In genomic region chr13:98406971-98407370, GRCh38 we compare ENCODE assay signal across 18 cellular contexts.
DNase-seq lines count a peak whose midpoint lies in the region; ATAC-seq and TF ChIP-seq lines count a peak whose summit lies in the region.
"Had no signal": no experiment of that assay in that cellular context is flagged by ENCODE, and none has a peak within 500 bp of the region (broad histone marks: within the 10 kb centered on the region; RNA-seq: fewer than 3 reads in every experiment).

No MANE protein-coding gene starts in this region.

- 95% methylated on average over 9 of the region's 9 CpGs for WGBS in endodermal cell (ENCODE audit: insufficient coverage in 1 of 2, insufficient read length in 1 of 2), 2 experiments
- WGBS in aorta, 2 donors = 95 to 96% methylated on average over 9 of the region's 9 CpGs
- 94 to 98% methylated on average over 9 of the region's 9 CpGs for WGBS in testis, 2 donors

- TF ChIP-seq CTCF in endodermal cell (conservative IDR thresholded peaks at IDR 0.05) (no peak), type B pancreatic cell (conservative IDR thresholded peaks at IDR 0.05) (no peak), testis (IDR thresholded peaks at IDR 0.05) (no peak)

- H3K27me3 Mint-ChIP-seq in endodermal cell (ENCODE audit: insufficient read depth) (no peaks in the 10 kb centered on the region), type B pancreatic cell (no peaks in the 10 kb centered on the region)

- H3K36me3 Mint-ChIP-seq in endodermal cell (ENCODE audit: low read depth) (peaks cover 64% of the 10 kb centered on the region), type B pancreatic cell (peaks cover 39% of the 10 kb centered on the region)
- H3K36me3 Mint-ChIP-seq: CD8-positive, alpha-beta T cell had no signal

- no peak for ATAC-seq in aorta (ENCODE audit: low FRiP score)
- ATAC-seq: CD8-positive, alpha-beta T cell had no signal

- H3K4me1 Mint-ChIP-seq in endodermal cell (peaks cover 6% of the 10 kb centered on the region), type B pancreatic cell (ENCODE audit: unreplicated experiment) (peaks cover 38% of the 10 kb centered on the region)

- no peaks in the 10 kb centered on the region for H3K9me3 ChIP-seq in endodermal cell (ENCODE audit: control insufficient read depth, low read length)
- no peaks in the 10 kb centered on the region for H3K9me3 ChIP-seq in MG63
- no peaks in the 10 kb centered on the region for H3K9me3 ChIP-seq in aorta (ENCODE audit: control insufficient read depth, low read length)
- no peaks in the 10 kb centered on the region for H3K9me3 ChIP-seq in testis
- H3K9me3 ChIP-seq: SJCRH30 had no signal

- H3K9ac ChIP-seq in endodermal cell (ENCODE audit: extremely low read depth, low read length, poor library complexity, severe bottlenecking) = no peak overlapping the region

- H3K4me1 ChIP-seq in endodermal cell (ENCODE audit: control insufficient read depth, insufficient read depth, low read length) (no peaks in the 10 kb centered on the region), aorta (ENCODE audit: control insufficient read depth in 1 of 2, insufficient read depth in 2 of 2, low read length in 2 of 2) (no peaks in the 10 kb centered on the region), testis (no peaks in the 10 kb centered on the region)
- H3K4me1 ChIP-seq: SJCRH30 had no signal

- intact Hi-C loops in aorta (cut with DNase I) = no loop called here
- intact Hi-C loops in testis (cut with DNase I; ENCODE audit: low total_unique reads) = no loop called here

- H3K27ac ChIP-seq in endodermal cell (ENCODE audit: low read depth, low read length) (no peak overlapping the region), aorta (ENCODE audit: low read depth in 1 of 2, low read length in 2 of 2) (no peak overlapping the region), testis (no peak overlapping the region)
- H3K27ac ChIP-seq: SJCRH30 had no signal

- H3K27me3 ChIP-seq in endodermal cell (ENCODE audit: control insufficient read depth, insufficient read depth, low read length, poor library complexity, severe bottlenecking) = no peaks in the 10 kb centered on the region
- no peaks in the 10 kb centered on the region for H3K27me3 ChIP-seq in MG63
- H3K27me3 ChIP-seq in aorta (ENCODE audit: control insufficient read depth in 1 of 2, insufficient read depth in 2 of 2, low read length in 1 of 2) = no peaks in the 10 kb centered on the region
- H3K27me3 ChIP-seq in testis = no peaks in the 10 kb centered on the region
- H3K27me3 ChIP-seq: SJCRH30 had no signal

- H3K9me3 Mint-ChIP-seq in endodermal cell (no peaks in the 10 kb centered on the region), type B pancreatic cell (no peaks in the 10 kb centered on the region)
- H3K9me3 Mint-ChIP-seq: CD8-positive, alpha-beta T cell had no signal

- peaks cover 95% of the 10 kb centered on the region for H3K36me3 ChIP-seq in endodermal cell (ENCODE audit: control insufficient read depth, insufficient read depth, low read length)
- peaks cover 6% of the 10 kb centered on the region for H3K36me3 ChIP-seq in MG63
- H3K36me3 ChIP-seq in aorta (ENCODE audit: control insufficient read depth in 1 of 2, insufficient read depth in 2 of 2, low read length in 1 of 2) = no peaks in the 10 kb centered on the region
- no peaks in the 10 kb centered on the region for H3K36me3 ChIP-seq in testis (ENCODE audit: low read depth, missing control alignments)

- peak overlapping the region; percentile 4 for H3K27ac Mint-ChIP-seq in endodermal cell
- H3K27ac Mint-ChIP-seq in type B pancreatic cell = peak overlapping the region; percentile 9
- H3K27ac Mint-ChIP-seq: B cell; CD8-positive, alpha-beta T cell had no signal

- H3K4me3 ChIP-seq in endodermal cell (ENCODE audit: low read length) = no peak overlapping the region
- no peak overlapping the region for H3K4me3 ChIP-seq in MG63
- H3K4me3 ChIP-seq in aorta (ENCODE audit: low read length in 2 of 2) = no peak overlapping the region
- H3K4me3 ChIP-seq in testis = no peak overlapping the region
- H3K4me3 ChIP-seq: SJCRH30 had no signal

- H3K4me3 Mint-ChIP-seq in endodermal cell (no peak overlapping the region), type B pancreatic cell (no peak overlapping the region)
- H3K4me3 Mint-ChIP-seq: B cell; CD8-positive, alpha-beta T cell had no signal

- no peak for TF ChIP-seq POLR2A in testis (IDR thresholded peaks at IDR 0.05)

- DNase-seq in NCI-H748 (lab: John Stamatoyannopoulos, UW; ENCODE audit: unreplicated experiment) = peak; percentile 31
- DNase-seq in NCI-H748 treated with DMSO at 0.1 percent for 48 hours (lab: John Stamatoyannopoulos, UW) = no peak
- DNase-seq in NCI-H510A (lab: John Stamatoyannopoulos, UW) = peak; percentile 16
- no peak for DNase-seq in endodermal cell
- DNase-seq in type B pancreatic cell (ENCODE audit: extremely low spot score, unreplicated experiment) = no peak
- DNase-seq in MG63 = no peak
- no peak for DNase-seq in aorta
- DNase-seq in testis = no peak
- DNase-seq: CD8-positive, alpha-beta T cell; EL; KG1; NCI-H1694; NCI-H2107; NCI-H524; OCI-M1; SJCRH30; T-helper 1 cell had no signal

Comparison
In these comparisons a context has a peak if more than half of its experiments do, and no peak if none do; other contexts are left out.
1. DNase-seq: peak in NCI-H748 (single experiment) and NCI-H510A (single experiment); none in NCI-H748 treated with DMSO at 0.1 percent for 48 hours (single experiment), endodermal cell (single experiment), type B pancreatic cell (single experiment), MG63 (single experiment), aorta (0 of 2) and testis (single experiment).